ENCODE assay signal across 10 cellular contexts in genomic region chr3:194269610-194270145, GRCh38.
DNase-seq lines count a peak whose midpoint lies in the region; ATAC-seq, FAIRE-seq and TF ChIP-seq lines count a peak whose summit lies in the region.
"Had no signal": no experiment of that assay in that cellular context is flagged by ENCODE, and none has a peak within 500 bp of the region (broad histone marks: within the 10 kb centered on the region; RNA-seq: fewer than 3 reads in every experiment).

No MANE protein-coding gene starts in this region.

- H3K4me3 ChIP-seq in mucosa of rectum (ENCODE audit: low read length in 2 of 2) (peak overlapping the region in 1 of 2 donors; percentile 49), SJCRH30 (no peak overlapping the region)

- peak overlapping the region in 1 of 2 donors; percentile 6 for H3K9ac ChIP-seq in mucosa of rectum (ENCODE audit: low read depth in 1 of 2, low read length in 2 of 2)

- H3K27ac Mint-ChIP-seq in stimulated activated naive CD8-positive, alpha-beta T cell treated with anti-CD3 and anti-CD28 coated beads, Interleukin-15, Interleukin-2, amounts not matched to agents 100 ng/mL and 50 ng/mL, for 24 hours, result peak overlapping the region; percentile 4
- H3K27ac Mint-ChIP-seq in stimulated activated naive CD8-positive, alpha-beta T cell treated with anti-CD3 and anti-CD28 coated beads, Interleukin-15, amount 100 ng/mL, for 72 hours, result no peak overlapping the region

- H3K4me1 ChIP-seq in mucosa of rectum (ENCODE audit: control insufficient read depth in 2 of 2, insufficient read depth in 2 of 2, low read length in 2 of 2) (peaks cover 19% of the 10 kb centered on the region in 2 donors), SJCRH30 (peaks cover 12% of the 10 kb centered on the region)

- H3K9me3 Mint-ChIP-seq in stimulated activated naive CD8-positive, alpha-beta T cell treated with anti-CD3 and anti-CD28 coated beads, Interleukin-15, Interleukin-2, amounts not matched to agents 100 ng/mL and 50 ng/mL, for 24 hours, result no peaks in the 10 kb centered on the region
- no peaks in the 10 kb centered on the region for H3K9me3 Mint-ChIP-seq in stimulated activated naive CD8-positive, alpha-beta T cell treated with anti-CD3 and anti-CD28 coated beads, Interleukin-15, amount 100 ng/mL, for 72 hours

- H3K36me3 Mint-ChIP-seq in stimulated activated naive CD8-positive, alpha-beta T cell treated with anti-CD3 and anti-CD28 coated beads, Interleukin-15, Interleukin-2, amounts not matched to agents 100 ng/mL and 50 ng/mL, for 24 hours (ENCODE audit: low read depth), result no peaks in the 10 kb centered on the region

- H3K4me1 Mint-ChIP-seq in stimulated activated naive CD8-positive, alpha-beta T cell treated with anti-CD3 and anti-CD28 coated beads, Interleukin-15, Interleukin-2, amounts not matched to agents 100 ng/mL and 50 ng/mL, for 24 hours (ENCODE audit: low read depth), result peaks cover 8% of the 10 kb centered on the region
- peaks cover 17% of the 10 kb centered on the region for H3K4me1 Mint-ChIP-seq in stimulated activated naive CD8-positive, alpha-beta T cell treated with anti-CD3 and anti-CD28 coated beads, Interleukin-15, amount 100 ng/mL, for 72 hours

- no peak overlapping the region for H3K4me3 Mint-ChIP-seq in stimulated activated naive CD8-positive, alpha-beta T cell treated with anti-CD3 and anti-CD28 coated beads, Interleukin-15, Interleukin-2, amounts not matched to agents 100 ng/mL and 50 ng/mL, for 24 hours
- H3K4me3 Mint-ChIP-seq in stimulated activated naive CD8-positive, alpha-beta T cell treated with anti-CD3 and anti-CD28 coated beads, Interleukin-15, amount 100 ng/mL, for 72 hours, result no peak overlapping the region

- no peak for TF ChIP-seq POLR2A in GM12892 (IDR thresholded peaks at IDR 0.05; ENCODE audit: low read depth, low read length)

- DNase-seq in stimulated activated naive CD8-positive, alpha-beta T cell treated with anti-CD3 and anti-CD28 coated beads, Interleukin-15, amount 100 ng/mL, for 72 hours, result no peak
- DNase-seq in fibroblast of gingiva (ENCODE audit: low read depth), result peak; percentile 40
- no peak for DNase-seq in NCI-H2029 treated with DMSO at 0.1 percent for 48 hours (lab: John Stamatoyannopoulos, UW)
- no peak for DNase-seq in GM12892 (ENCODE audit: insufficient read length)
- no peak for DNase-seq in SJCRH30
- DNase-seq: effector memory CD4-positive, alpha-beta T cell; OCI-M1 had no signal

- no peak for ATAC-seq in stimulated activated naive CD8-positive, alpha-beta T cell treated with anti-CD3 and anti-CD28 coated beads, Interleukin-15, amount 100 ng/mL, for 72 hours
- no peak for ATAC-seq in GM18867 (IDR thresholded peaks at IDR 0.05; ENCODE audit: unreplicated experiment)

- H3K27me3 Mint-ChIP-seq in stimulated activated naive CD8-positive, alpha-beta T cell treated with anti-CD3 and anti-CD28 coated beads, Interleukin-15, Interleukin-2, amounts not matched to agents 100 ng/mL and 50 ng/mL, for 24 hours, result peaks cover 13% of the 10 kb centered on the region
- peaks cover 45% of the 10 kb centered on the region for H3K27me3 Mint-ChIP-seq in stimulated activated naive CD8-positive, alpha-beta T cell treated with anti-CD3 and anti-CD28 coated beads, Interleukin-15, amount 100 ng/mL, for 72 hours

- FAIRE-seq in GM12892 (lab: Jason Lieb, UNC), result no peak

- H3K27me3 ChIP-seq in mucosa of rectum (ENCODE audit: control insufficient read depth in 2 of 2, insufficient read depth in 2 of 2, low read length in 2 of 2) (no peaks in the 10 kb centered on the region), SJCRH30 (no peaks in the 10 kb centered on the region)

- no peaks in the 10 kb centered on the region for H3K36me3 ChIP-seq in mucosa of rectum (ENCODE audit: control insufficient read depth in 2 of 2, insufficient read depth in 2 of 2, low read length in 2 of 2)
- H3K36me3 ChIP-seq in SJCRH30, result no peaks in the 10 kb centered on the region

- H3K9me3 ChIP-seq in mucosa of rectum (ENCODE audit: control insufficient read depth in 2 of 2, low read length in 2 of 2), result no peaks in the 10 kb centered on the region
- no peaks in the 10 kb centered on the region for H3K9me3 ChIP-seq in SJCRH30 (replicated peaks)

- H3K27ac ChIP-seq in mucosa of rectum (ENCODE audit: low read depth in 2 of 2, low read length in 2 of 2), result peak overlapping the region; percentile 17 to 32
- no peak overlapping the region for H3K27ac ChIP-seq in SJCRH30
